In the genomic region with DNA sequence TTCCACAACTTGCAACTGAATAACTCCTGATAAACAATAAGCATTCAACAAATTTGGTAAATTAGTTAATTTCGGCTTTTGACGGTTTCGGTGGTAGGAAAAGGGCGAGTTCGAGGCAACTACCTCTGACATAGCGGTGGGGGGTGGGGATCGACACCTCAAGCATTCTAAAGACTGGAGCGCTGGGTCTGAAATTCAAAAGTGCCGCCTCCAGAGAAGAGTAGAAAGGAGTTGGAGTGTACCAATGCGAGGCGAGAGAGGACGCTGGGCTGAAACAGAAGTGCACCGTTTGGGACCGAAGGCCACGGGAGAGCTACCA, we compare ENCODE assay signal across 8 cellular contexts. TPM values are rescaled to one million over a fixed set of nuclear protein-coding genes. Genes with fewer than 3 reads are reported as not detected.
A peak's percentile ranks its signal among the peaks of the same experiment; 100 is the strongest.
DNase-seq lines count a peak whose midpoint lies in the region; ATAC-seq and TF ChIP-seq lines count a peak whose summit lies in the region.

No MANE protein-coding gene starts in this region.

- POLR2A ChIA-PET in SK-N-SH (lab: Yijun Ruan, JAX), result interaction anchor here (0.9 to 1.6 kb wide), 7 partner anchors 10 to 134 kb away, joined by 3 to 8 read pairs (median 4); a partner anchor contains a TSS

- no peaks in the 10 kb centered on the region for H3F3A ChIP-seq in SK-N-SH (replicated peaks; ENCODE audit: insufficient read depth)

- H3K4me1 ChIP-seq in SK-N-SH (ENCODE audit: control insufficient read depth in 1 of 2, insufficient read depth in 2 of 2, low read depth in 1 of 2, low read length in 1 of 2) (peaks cover 5 to 14% of the 10 kb centered on the region in 2 experiments; a peak in 2 of 4 replicates), esophagus squamous epithelium (peaks cover 11 to 28% (median 15%) of the 10 kb centered on the region in 3 donors), prostate gland (replicated peaks) (no peaks in the 10 kb centered on the region)

- H3K36me3 ChIP-seq in SK-N-SH (replicated peaks in 1 of 2; ENCODE audit: control insufficient read depth in 1 of 2, insufficient read depth in 2 of 2, low read length in 1 of 2) (peaks cover 0 to 3% of the 10 kb centered on the region in 2 experiments), esophagus squamous epithelium (no peaks in the 10 kb centered on the region), prostate gland (no peaks in the 10 kb centered on the region)

- H3K9me3 ChIP-seq in SK-N-SH (no peaks in the 10 kb centered on the region), esophagus squamous epithelium (no peaks in the 10 kb centered on the region), prostate gland (no peaks in the 10 kb centered on the region)

- no peak for TF ChIP-seq CTCF in SK-N-SH (IDR thresholded peaks at IDR 0.05)
- TF ChIP-seq CTCF in esophagus squamous epithelium (IDR thresholded peaks at IDR 0.05), result no peak
- TF ChIP-seq CTCF in prostate gland (IDR thresholded peaks at IDR 0.05), result no peak

- TF ChIP-seq POLR2A in esophagus squamous epithelium (IDR thresholded peaks at IDR 0.05) (no peak), prostate gland (IDR thresholded peaks at IDR 0.05) (no peak)

- 1% methylated on average over 14 of the region's 15 CpGs for WGBS in SK-N-SH (ENCODE audit: low lambda C conversion rate)
- 0 to 1% methylated on average over 8 to 14 of the region's 15 CpGs for WGBS in esophagus squamous epithelium, 2 donors
- under 1% methylated on average over 14 of the region's 15 CpGs for WGBS in prostate gland

- H3K27ac ChIP-seq in SK-N-SH (ENCODE audit: low read depth in 2 of 2, low read length in 1 of 2) (peak overlapping the region; percentile 83 to 87), esophagus squamous epithelium (peak overlapping the region; percentile 86 to 97 (median 95)), prostate gland (peak overlapping the region; percentile 83 to 88)

- TF ChIP-seq RAD21 in SK-N-SH (IDR thresholded peaks at IDR 0.05; ENCODE audit: low read length), result no peak

- intact Hi-C loops in esophagus squamous epithelium (cut with DNase I), result no loop called here
- intact Hi-C loops in prostate gland (cut with DNase I), result no loop called here

- H4K20me1 ChIP-seq in SK-N-SH (ENCODE audit: insufficient read depth), result peaks cover 23% of the 10 kb centered on the region

- H3K9me2 ChIP-seq in SK-N-SH, result no peaks in the 10 kb centered on the region

- H3K79me2 ChIP-seq in SK-N-SH (ENCODE audit: insufficient read depth), result peaks cover 54% of the 10 kb centered on the region

- peak overlapping the region; percentile 89 for H3K9ac ChIP-seq in SK-N-SH

- peak overlapping the region; percentile 87 for H3K4me2 ChIP-seq in SK-N-SH

- peak overlapping the region; percentile 70 to 85 for H3K4me3 ChIP-seq in SK-N-SH (ENCODE audit: low read depth in 2 of 2, low read length in 1 of 2)
- H3K4me3 ChIP-seq in esophagus squamous epithelium, result peak overlapping the region; percentile 56 to 92 (median 74)
- peak overlapping the region; percentile 48 for H3K4me3 ChIP-seq in prostate gland

- no peaks in the 10 kb centered on the region for H3K27me3 ChIP-seq in SK-N-SH (ENCODE audit: insufficient read depth)
- H3K27me3 ChIP-seq in esophagus squamous epithelium, result no peaks in the 10 kb centered on the region
- H3K27me3 ChIP-seq in prostate gland (replicated peaks; ENCODE audit: insufficient read depth), result no peaks in the 10 kb centered on the region

- no peak for DNase-seq in activated CD4-positive, CD25-positive, alpha-beta regulatory T cell treated with anti-CD3 and anti-CD28 coated beads, Interleukin-2, amount 50 U/mL, for 72 hours
- DNase-seq in SK-N-SH, result no peak
- no peak for DNase-seq in esophagus squamous epithelium (lab: John Stamatoyannopoulos, UW)
- no peak for DNase-seq in prostate gland (ENCODE audit: low spot score)
- DNase-seq in HuH-7 (ENCODE audit: low spot score), result no peak
- no peak for DNase-seq in RPMI8226

- H2AFZ ChIP-seq in SK-N-SH (ENCODE audit: low read depth), result peak overlapping the region; percentile 64

- peak; percentile 24 to 36 for ATAC-seq in activated CD4-positive, CD25-positive, alpha-beta regulatory T cell treated with anti-CD3 and anti-CD28 coated beads, Interleukin-2, amount 50 U/mL, for 24 hours
- ATAC-seq in HG02938 (IDR thresholded peaks at IDR 0.05; ENCODE audit: unreplicated experiment), result peak; percentile 3

- CTCF ChIA-PET in SK-N-SH (lab: Yijun Ruan, JAX), result interaction anchor here (2.1 to 3.8 kb wide), 3 partner anchors 14 to 108 kb away, joined by 10 to 30 read pairs (median 20); a partner anchor contains a TSS

- no peak for TF ChIP-seq EP300 in SK-N-SH (IDR thresholded peaks at IDR 0.05; ENCODE audit: borderline replicate concordance in 1 of 2, low read depth in 1 of 2, low read length in 1 of 2)

TF ChIP-seq in SK-N-SH, 30 proteins besides CTCF, POLR2A, EP300 and RAD21:
- peak; percentile 63; the same call in 1 of the 2 replicates for TF ChIP-seq SIN3A (IDR thresholded peaks at IDR 0.05; ENCODE audit: borderline replicate concordance, low read depth, low read length)
- TF ChIP-seq POLR2AphosphoS5 (IDR thresholded peaks at IDR 0.05; ENCODE audit: low read depth, low read length), result no peak
- TF ChIP-seq GABPA (IDR thresholded peaks at IDR 0.05; ENCODE audit: low read depth), result no peak
- peak; percentile 49; the same call in 1 of the 2 replicates for TF ChIP-seq MXI1 (IDR thresholded peaks at IDR 0.05; ENCODE audit: low read depth, low read length)

RNA-seq across cellular contexts. Expression of a gene that starts 0.7 kb away (rescaled TPM):
- 34.6 and 34.9 TPM in 2 replicates for polyA plus RNA-seq in SK-N-SH (2012; rRNA removed)
- 33.3 and 36.4 TPM in 2 replicates for polyA plus RNA-seq in SK-N-SH (2012; cell fraction: cytosol; rRNA removed)
- 36.0 and 47.8 TPM in 2 replicates for polyA plus RNA-seq in SK-N-SH (2012; cell fraction: nucleus; rRNA removed)
- total RNA-seq in esophagus squamous epithelium, result 10 to 100 TPM; 24.4 to 35.4 (median 33.1) TPM
- total RNA-seq in prostate gland, result 10 to 100 TPM; 31.1 to 35.4 TPM

RNA-seq across cellular contexts. Expression of a gene that starts 0.9 kb away (rescaled TPM):
- polyA plus RNA-seq in SK-N-SH (2012; rRNA removed), result 0.33 and 0.45 TPM in 2 replicates
- 0.54 and 0.67 TPM in 2 replicates for polyA plus RNA-seq in SK-N-SH (2012; cell fraction: cytosol; rRNA removed)
- 0.69 and 1.4 TPM in 2 replicates for polyA plus RNA-seq in SK-N-SH (2012; cell fraction: nucleus; rRNA removed)
- total RNA-seq in esophagus squamous epithelium (1 to 10 TPM in 2 of 4 donors, under 1 TPM in 1, not detected in 1; 0.57 to 1.2 (median 1.1) TPM), prostate gland (1 to 10 TPM; 3.0 to 5.4 TPM)

RNA-seq across cellular contexts. Expression of a gene that starts 12.4 kb away (rescaled TPM):
- 157 and 188 TPM in 2 replicates for polyA plus RNA-seq in SK-N-SH (2012; rRNA removed)
- polyA plus RNA-seq in SK-N-SH (2012; cell fraction: cytosol; rRNA removed), result 106 and 147 TPM in 2 replicates
- polyA plus RNA-seq in SK-N-SH (2012; cell fraction: nucleus; rRNA removed), result 97.2 and 133 TPM in 2 replicates
- total RNA-seq in esophagus squamous epithelium, result 100 to 1,000 TPM in 3 of 4 donors, 10 to 100 TPM in 1; 81.6 to 130 (median 115) TPM
- total RNA-seq in prostate gland, result 10 to 100 TPM; 70.6 to 83.4 TPM
